8 cellular contexts compared by ENCODE assay signal in genomic region chr1:208652300-208653160, GRCh38.
DNase-seq lines count a peak whose midpoint lies in the region; ATAC-seq lines count a peak whose summit lies in the region.

No MANE protein-coding gene starts in this region.

- H3K36me3 Mint-ChIP-seq in stimulated activated effector memory CD8-positive, alpha-beta T cell treated with anti-CD3 and anti-CD28 coated beads, Interleukin-12 subunit alpha, Interleukin-12 subunit beta, amount 100 ng/mL, for 72 hours: no peaks in the 10 kb centered on the region

- ATAC-seq in HG02623 (IDR thresholded peaks at IDR 0.05; ENCODE audit: unreplicated experiment) (peak; percentile 86), left lobe of liver (peak; percentile 99)
- peak; percentile 50 for ATAC-seq in stimulated activated effector memory CD8-positive, alpha-beta T cell treated with anti-CD3 and anti-CD28 coated beads, Interleukin-12 subunit alpha, Interleukin-12 subunit beta, amount 100 ng/mL, for 72 hours

- peaks cover under 1% of the 10 kb centered on the region for H3K9me3 Mint-ChIP-seq in stimulated activated effector memory CD8-positive, alpha-beta T cell treated with anti-CD3 and anti-CD28 coated beads, Interleukin-12 subunit alpha, Interleukin-12 subunit beta, amount 100 ng/mL, for 72 hours

- DNase-seq in activated naive CD4-positive, alpha-beta T cell treated with Interleukin-2 at 50 U/mL for 16 hours: peak; percentile 5
- DNase-seq in activated naive CD4-positive, alpha-beta T cell (lab: John Stamatoyannopoulos, UW): no peak
- DNase-seq in NCI-H128 (lab: John Stamatoyannopoulos, UW; ENCODE audit: unreplicated experiment): peak; percentile 74
- peak; percentile 76 for DNase-seq in SK-MEL-5 (ENCODE audit: low read depth, low spot score)
- DNase-seq in cerebellum (ENCODE audit: low spot score): peak; percentile 59
- peak; percentile 49 for DNase-seq in left lobe of liver (ENCODE audit: low spot score)
- DNase-seq in stimulated activated effector memory CD8-positive, alpha-beta T cell treated with anti-CD3 and anti-CD28 coated beads, Interleukin-12 subunit alpha, Interleukin-12 subunit beta, amount 100 ng/mL, for 72 hours (ENCODE audit: low spot score in 2 of 2): peak in 1 of 2 donors; percentile 49

- no peak overlapping the region for H3K27ac Mint-ChIP-seq in stimulated activated effector memory CD8-positive, alpha-beta T cell treated with anti-CD3 and anti-CD28 coated beads, Interleukin-12 subunit alpha, Interleukin-12 subunit beta, amount 100 ng/mL, for 72 hours

- no peak overlapping the region for H3K4me3 Mint-ChIP-seq in stimulated activated effector memory CD8-positive, alpha-beta T cell treated with anti-CD3 and anti-CD28 coated beads, Interleukin-12 subunit alpha, Interleukin-12 subunit beta, amount 100 ng/mL, for 72 hours

- in situ Hi-C loops in SK-MEL-5 (cut with HindIII; ENCODE audit: low pct_unique_long_range_greater_than_20kb, low sequenced_read_pairs): no loop called here

- no peaks in the 10 kb centered on the region for H3K4me1 Mint-ChIP-seq in stimulated activated effector memory CD8-positive, alpha-beta T cell treated with anti-CD3 and anti-CD28 coated beads, Interleukin-12 subunit alpha, Interleukin-12 subunit beta, amount 100 ng/mL, for 72 hours

Comparison
In these comparisons a context has a peak if more than half of its experiments do, and no peak if none do; other contexts are left out.
1. DNase-seq: peak in activated naive CD4-positive, alpha-beta T cell treated with Interleukin-2 at 50 U/mL for 16 hours (single experiment), NCI-H128 (single experiment), SK-MEL-5 (single experiment), cerebellum (single experiment) and left lobe of liver (single experiment); none in activated naive CD4-positive, alpha-beta T cell (0 of 4).
2. Peak in every context shown above with its lines, with median percentiles within 50 percentile points of each other: ATAC-seq.